In the genomic region with DNA sequence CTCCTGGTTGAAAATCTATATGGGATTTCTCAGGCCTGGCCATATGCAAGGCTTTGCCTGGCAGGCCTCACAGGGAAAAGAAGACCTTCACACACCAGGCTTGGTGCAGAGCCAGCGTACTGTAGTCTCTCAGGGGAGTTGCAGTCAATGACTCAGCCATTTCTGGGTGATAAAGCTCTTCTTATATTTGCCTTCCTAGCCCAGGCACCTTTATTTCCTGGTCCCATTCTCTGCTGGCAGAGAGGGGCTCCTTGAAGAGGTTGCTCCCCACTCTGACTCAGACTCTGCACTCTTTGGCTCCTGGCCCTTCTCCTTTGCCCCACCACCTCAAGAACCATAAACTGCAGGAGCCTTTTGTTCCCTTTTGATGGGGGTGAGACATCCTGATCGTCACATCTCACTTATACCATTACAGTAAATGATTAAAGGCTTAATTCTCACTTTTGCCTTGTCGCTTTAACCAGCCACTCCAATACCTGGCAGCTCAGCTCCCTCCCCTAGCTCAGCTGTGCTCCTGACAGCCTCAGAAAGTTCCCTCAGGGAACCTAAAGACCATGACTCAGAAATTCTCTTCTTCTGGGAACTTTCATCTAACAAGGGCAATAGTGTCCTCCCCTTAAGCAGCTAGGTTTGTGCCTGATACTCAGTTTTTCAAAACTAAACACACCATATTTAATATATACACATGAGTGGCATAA, we compare ENCODE assay signal across 8 cellular contexts.
DNase-seq lines count a peak whose midpoint lies in the region; ATAC-seq, FAIRE-seq and TF ChIP-seq lines count a peak whose summit lies in the region.
"Not testable (repeated sequence)": the region's sequence is repeated elsewhere in the genome, so short reads cannot be mapped to it uniquely, and the experiment has no call there.

No MANE protein-coding gene starts in this region.

- intact Hi-C loops in PC-9 (cut with micrococcal nuclease; ENCODE audit: unreplicated experiment) = loop anchor here (5.0 kb wide), 1 partner anchor 58 kb away; no protein-coding TSS in a partner anchor
- intact Hi-C loops in right lobe of liver (cut with DNase I) = not testable (repeated sequence)

- H3F3A ChIP-seq in PC-9 (ENCODE audit: insufficient read depth, low read depth) = peaks cover 37% of the 10 kb centered on the region

- H3K4me1 ChIP-seq in BLaER1 treated with 17β-estradiol and CSF1 and Interleukin-3, amounts not matched to agents 10 nM and 100 nM = peaks cover 22 to 31% (median 25%) of the 10 kb centered on the region in 10 experiments
- peaks cover 56% of the 10 kb centered on the region for H3K4me1 ChIP-seq in PC-9 (replicated peaks; ENCODE audit: insufficient read depth)
- H3K4me1 ChIP-seq in astrocyte (ENCODE audit: insufficient read depth, low read length) = peaks cover 23% of the 10 kb centered on the region
- not testable (repeated sequence) for H3K4me1 ChIP-seq in right lobe of liver; small intestine (ENCODE audit: control insufficient read depth in 2 of 2, insufficient read depth in 1 of 2, low read depth in 1 of 2, low read length in 1 of 2)

- H3K27ac ChIP-seq in BLaER1 treated with 17β-estradiol and CSF1 and Interleukin-3, amounts not matched to agents 10 nM and 100 nM = peak overlapping the region in 8 of 11 experiments; percentile 23 to 72 (median 48); a peak in 15 of 22 replicates
- H3K27ac ChIP-seq in PC-9 (peak overlapping the region; percentile 97), astrocyte (ENCODE audit: low read depth, low read length) (peak overlapping the region; percentile 76), small intestine (ENCODE audit: low read depth in 1 of 2, low read length in 1 of 2) (peak overlapping the region; percentile 62 to 74)
- H3K27ac ChIP-seq in right lobe of liver = not testable (repeated sequence)

- BruUV-seq in PC-9 (replicated peaks; lab: Mats Ljungman, UMichigan) = TSS peak; percentile 95

- H3K4me1 Mint-ChIP-seq in astrocyte (ENCODE audit: low read depth, unreplicated experiment) = peaks cover 23% of the 10 kb centered on the region

- ATAC-seq in right lobe of liver = peak; percentile 21 to 76 (median 56)

- H3K9ac ChIP-seq in BLaER1 treated with 17β-estradiol and CSF1 and Interleukin-3, amounts not matched to agents 10 nM and 100 nM = peak overlapping the region in 5 of 11 experiments; percentile 4 to 46 (median 11); a peak in 5 of 22 replicates
- H3K9ac ChIP-seq in astrocyte (ENCODE audit: low read length) = peak overlapping the region; percentile 57

- DNase-seq in H4 (ENCODE audit: low spot score) = peak; percentile 96
- peak; percentile 93 for DNase-seq in NB4 (ENCODE audit: low read depth)
- DNase-seq in PC-9 = peak; percentile 80 to 97
- peak; percentile 84 for DNase-seq in astrocyte (ENCODE audit: low read depth)
- peak; percentile 62 for DNase-seq in fibroblast of peridontal ligament (ENCODE audit: extremely low read depth)
- peak in 2 of 3 donors; percentile 45 to 55 for DNase-seq in right lobe of liver
- DNase-seq in small intestine = peak; percentile 94

- peak; percentile 67 for FAIRE-seq in astrocyte (lab: Jason Lieb, UNC)
- FAIRE-seq in small intestine (lab: Jason Lieb, UNC) = not testable (repeated sequence)

- POLR2A ChIA-PET in PC-9 (lab: Charles Lee; ENCODE audit: unreplicated experiment) = interaction anchor here (0.6 to 0.8 kb wide), 3 partner anchors 89 to 288 kb away, joined by 3 to 14 read pairs (median 5); a partner anchor contains a TSS

- not testable (repeated sequence) for H4K20me1 ChIP-seq in BLaER1 treated with 17β-estradiol and CSF1 and Interleukin-3, amounts not matched to agents 10 nM and 100 nM; PC-9 (ENCODE audit: insufficient read depth); astrocyte (ENCODE audit: insufficient read depth, low read length)

- H2AFZ ChIP-seq in PC-9 = peak overlapping the region; percentile 65; the same call in 1 of the 2 replicates
- H2AFZ ChIP-seq in astrocyte (ENCODE audit: low read depth, low read length) = not testable (repeated sequence)

- H3K79me2 ChIP-seq in PC-9 (ENCODE audit: low read depth); astrocyte (ENCODE audit: insufficient read depth, low read length): not testable (repeated sequence)

- not testable (repeated sequence) for H3K9me2 ChIP-seq in PC-9 (ENCODE audit: insufficient read depth)

- not testable (repeated sequence) for H3K4me3 ChIP-seq in BLaER1 treated with 17β-estradiol and CSF1 and Interleukin-3, amounts not matched to agents 10 nM and 100 nM; NB4 (ENCODE audit: low read depth, low read length); right lobe of liver; small intestine (ENCODE audit: low read depth in 1 of 2, low read length in 2 of 2)
- H3K4me3 ChIP-seq in PC-9 = peak overlapping the region; percentile 36; the same call in 1 of the 2 replicates
- peak overlapping the region; percentile 25 for H3K4me3 ChIP-seq in astrocyte (ENCODE audit: insufficient read depth, low read depth, low read length)

- H3K36me3 ChIP-seq in BLaER1 treated with 17β-estradiol and CSF1 and Interleukin-3, amounts not matched to agents 10 nM and 100 nM; PC-9 (ENCODE audit: low read depth); astrocyte (ENCODE audit: insufficient read depth, low read length); right lobe of liver; small intestine (ENCODE audit: control insufficient read depth in 2 of 2, insufficient read depth in 2 of 2, low read length in 2 of 2): not testable (repeated sequence)

- peak overlapping the region; percentile 43 for H3K4me3 Mint-ChIP-seq in astrocyte (ENCODE audit: unreplicated experiment)

- peak overlapping the region; percentile 99 for H3K27ac Mint-ChIP-seq in astrocyte (ENCODE audit: unreplicated experiment)

- not testable (repeated sequence) for H3K9me3 Mint-ChIP-seq in astrocyte (ENCODE audit: unreplicated experiment)

- CTCF ChIA-PET in PC-9 (lab: Charles Lee) = not testable (repeated sequence)

- peak overlapping the region; percentile 6 to 64 (median 52); a peak in 18 of 22 replicates for H3K4me2 ChIP-seq in BLaER1 treated with 17β-estradiol and CSF1 and Interleukin-3, amounts not matched to agents 10 nM and 100 nM
- H3K4me2 ChIP-seq in PC-9 (peak overlapping the region; percentile 71), astrocyte (ENCODE audit: low read length) (peak overlapping the region; percentile 71)

- H3K27me3 Mint-ChIP-seq in astrocyte (ENCODE audit: low read depth, unreplicated experiment) = not testable (repeated sequence)

- not testable (repeated sequence) for H3K27me3 ChIP-seq in BLaER1 treated with 17β-estradiol and CSF1 and Interleukin-3, amounts not matched to agents 10 nM and 100 nM; PC-9 (ENCODE audit: insufficient read depth, low read depth); astrocyte (ENCODE audit: insufficient read depth, low read length); right lobe of liver; small intestine (ENCODE audit: control insufficient read depth in 2 of 2, insufficient read depth in 2 of 2, low read length in 2 of 2)

- not testable (repeated sequence) for TF ChIP-seq CTCF in NB4 (IDR thresholded peaks at IDR 0.05; ENCODE audit: low read depth, low read length); PC-9 (conservative IDR thresholded peaks at IDR 0.05); astrocyte (IDR thresholded peaks at IDR 0.05; ENCODE audit: insufficient read depth, low read depth, low read length); right lobe of liver (IDR thresholded peaks at IDR 0.05)

- TF ChIP-seq POLR2A in NB4 (IDR thresholded peaks at IDR 0.05; ENCODE audit: extremely low read depth, insufficient read length); right lobe of liver (IDR thresholded peaks at IDR 0.05): not testable (repeated sequence)

- not testable (repeated sequence) for H3K9me3 ChIP-seq in BLaER1 treated with 17β-estradiol and CSF1 and Interleukin-3, amounts not matched to agents 10 nM and 100 nM (replicated peaks in 1 of 11); PC-9 (ENCODE audit: insufficient read depth, low read depth); astrocyte (ENCODE audit: insufficient read depth, low read depth, low read length); right lobe of liver; small intestine (ENCODE audit: control insufficient read depth, low read depth)

- 74% methylated on average over 3 of the region's 3 CpGs for WGBS in right lobe of liver (ENCODE audit: insufficient coverage, low coverage, low lambda C conversion rate, missing lambda C conversion rate)
- WGBS in small intestine, 3 donors = 15 to 47% (median 37%) methylated on average over 3 of the region's 3 CpGs

- not testable (repeated sequence) for H3K36me3 Mint-ChIP-seq in astrocyte (ENCODE audit: low read depth, unreplicated experiment)
